In genomic region chr4:89056953-89057398, GRCh38 we compare ENCODE assay signal across 9 cellular contexts. TPM values are rescaled to one million over a fixed set of nuclear protein-coding genes. Genes with fewer than 3 reads are reported as not detected.
A peak's percentile ranks its signal among the peaks of the same experiment; 100 is the strongest.
DNase-seq lines count a peak whose midpoint lies in the region; ATAC-seq and TF ChIP-seq lines count a peak whose summit lies in the region.
"Had no signal": no experiment of that assay in that cellular context is flagged by ENCODE, and none has a peak within 500 bp of the region (broad histone marks: within the 10 kb centered on the region; RNA-seq: fewer than 3 reads in every experiment).

Gene FAM13A (minus strand): TSS chr4:89057185. CDS start chr4:89056964, 221 bp downstream.

- peaks cover 0 to 32% (median 21%) of the 10 kb centered on the region in 4 donors for H3K4me1 ChIP-seq in sigmoid colon
- H3K4me1 ChIP-seq: BLaER1 had no signal

- no peak for TF ChIP-seq POLR2A in sigmoid colon (IDR thresholded peaks at IDR 0.05)

- H3K9me3 ChIP-seq in sigmoid colon, result no peaks in the 10 kb centered on the region
- H3K9me3 ChIP-seq: BLaER1 had no signal

- intact Hi-C loops in sigmoid colon (cut with DNase I), result loop anchor here (1.0 kb wide), 1 partner anchor 54 kb away; the partner anchor contains the start of gene TIGD2

- H3K36me3 ChIP-seq in sigmoid colon, result no peaks in the 10 kb centered on the region
- H3K36me3 ChIP-seq: BLaER1 had no signal

- H3K27me3 ChIP-seq in sigmoid colon, result no peaks in the 10 kb centered on the region
- H3K27me3 ChIP-seq: BLaER1 had no signal

- TF ChIP-seq CTCF in cardiac fibroblast (IDR thresholded peaks at IDR 0.05; ENCODE audit: low read depth, low read length) (no peak), sigmoid colon (IDR thresholded peaks at IDR 0.05) (no peak)

- no peak for TF ChIP-seq EP300 in sigmoid colon (IDR thresholded peaks at IDR 0.05)

- DNase-seq in SIG-M5 treated with dmso at 0.1 percent for 504 hours (lab: John Stamatoyannopoulos, UW; ENCODE audit: unreplicated experiment), result peak; percentile 54
- no peak for DNase-seq in SIG-M5 (lab: John Stamatoyannopoulos, UW)
- DNase-seq in NCI-H748 treated with DMSO at 0.1 percent for 48 hours (lab: John Stamatoyannopoulos, UW), result peak; percentile 20
- DNase-seq in cardiac fibroblast (ENCODE audit: low read depth in 2 of 2), result peak; percentile 98
- peak; percentile 82 for DNase-seq in iPS-NIHi11 (ENCODE audit: low spot score)
- peak; percentile 95 for DNase-seq in sigmoid colon
- DNase-seq in NK-92 (lab: John Stamatoyannopoulos, UW; ENCODE audit: unreplicated experiment), result no peak

- 9 to 10% methylated on average over 9 of the region's 9 CpGs for WGBS in sigmoid colon, 2 donors

- H3K4me3 ChIP-seq in cardiac fibroblast (replicated peaks in 1 of 2; ENCODE audit: low read depth in 2 of 2, low read length in 2 of 2) (peak within 1 kb of the TSS; percentile 41 to 44), sigmoid colon (peak within 1 kb of the TSS; percentile 37 to 54 (median 51))
- H3K4me3 ChIP-seq: BLaER1 had no signal

- ATAC-seq in HG03432 (IDR thresholded peaks at IDR 0.05; ENCODE audit: unreplicated experiment), result peak; percentile 77

- H3K27ac ChIP-seq in sigmoid colon, result peak within 1 kb of the TSS; percentile 71 to 81 (median 74)
- H3K27ac ChIP-seq: BLaER1 had no signal

RNA-seq across cellular contexts. Expression of gene FAM13A, which starts in this region (rescaled TPM):
- 10 to 100 TPM; 41.1 to 49.7 (median 47.3) TPM for total RNA-seq in sigmoid colon
- polyA plus RNA-seq in sigmoid colon, result 10 to 100 TPM in 2 of 3 donors, 1 to 10 TPM in 1; 9.9 to 14.8 (median 10.8) TPM

Comparison
In these comparisons a context has a peak if more than half of its experiments do, and no peak if none do; other contexts are left out.
1. DNase-seq: peak in SIG-M5 treated with dmso at 0.1 percent for 504 hours (single experiment), NCI-H748 treated with DMSO at 0.1 percent for 48 hours (single experiment), cardiac fibroblast (2 of 2), iPS-NIHi11 (single experiment) and sigmoid colon (single experiment); none in SIG-M5 (single experiment) and NK-92 (single experiment).